ENCODE assay signal across 17 cellular contexts in genomic region chr2:54381293-54381692, GRCh38.
DNase-seq lines count a peak whose midpoint lies in the region; ATAC-seq and TF ChIP-seq lines count a peak whose summit lies in the region.
"Had no signal": no experiment of that assay in that cellular context is flagged by ENCODE, and none has a peak within 500 bp of the region (broad histone marks: within the 10 kb centered on the region; RNA-seq: fewer than 3 reads in every experiment).

No MANE protein-coding gene starts in this region.

- no peaks in the 10 kb centered on the region for H3K9me3 Mint-ChIP-seq in GM23338
- H3K9me3 Mint-ChIP-seq: CD8-positive, alpha-beta T cell had no signal

- no peak overlapping the region for H3K4me3 Mint-ChIP-seq in GM23338
- H3K4me3 Mint-ChIP-seq: CD8-positive, alpha-beta T cell had no signal

- no peaks in the 10 kb centered on the region for H3K79me2 ChIP-seq in GM23338 (replicated peaks; ENCODE audit: insufficient read depth)

- peak overlapping the region; percentile 44; the same call in 1 of the 2 replicates for H2AFZ ChIP-seq in GM23338

- H3K36me3 ChIP-seq in BLaER1: no peaks in the 10 kb centered on the region
- H3K36me3 ChIP-seq in GM23338 (ENCODE audit: insufficient read depth): no peaks in the 10 kb centered on the region
- no peaks in the 10 kb centered on the region for H3K36me3 ChIP-seq in lower lobe of right lung
- no peaks in the 10 kb centered on the region for H3K36me3 ChIP-seq in effector memory CD4-positive, alpha-beta T cell (ENCODE audit: control insufficient read depth, insufficient read depth, low read length)

- DNase-seq in GM23338 (ENCODE audit: low spot score) (no peak), caudate nucleus (lab: John Stamatoyannopoulos, UW) (no peak), lower lobe of right lung (no peak), EL (no peak), erythroblast (lab: John Stamatoyannopoulos, UW) (no peak)
- no peak for DNase-seq in effector memory CD4-positive, alpha-beta T cell
- DNase-seq in stimulated activated CD8-positive, alpha-beta memory T cell treated with anti-CD3 and anti-CD28 coated beads, Interleukin-4, amount 100 ng/mL, for 48 hours: no peak
- DNase-seq: ACHN; CD8-positive, alpha-beta T cell; COR-L47; DMS153; DMS79 treated with DMSO at 0.1 percent for 48 hours; GDM1; H7 had no signal

- H3K36me3 Mint-ChIP-seq in GM23338 (ENCODE audit: low read depth): no peaks in the 10 kb centered on the region
- H3K36me3 Mint-ChIP-seq: CD8-positive, alpha-beta T cell had no signal

- H3K9me2 ChIP-seq in GM23338 (ENCODE audit: insufficient read depth): 0 out of 2 replicates have a peak, but pooled peaks cover 2% of the 10 kb centered on the region

- TF ChIP-seq CTCF in GM23338 (conservative IDR thresholded peaks at IDR 0.05; ENCODE audit: low read depth in 2 of 2) (no peak), lower lobe of right lung (IDR thresholded peaks at IDR 0.05) (no peak)

- H3K4me1 Mint-ChIP-seq in GM23338: peaks cover 29% of the 10 kb centered on the region

- H3K4me2 ChIP-seq in BLaER1 (peak overlapping the region; percentile 56), GM23338 (no peak overlapping the region)

- H3K4me1 ChIP-seq in BLaER1 (peaks cover 23% of the 10 kb centered on the region), GM23338 (ENCODE audit: insufficient read depth) (no peaks in the 10 kb centered on the region), lower lobe of right lung (peaks cover 5% of the 10 kb centered on the region)
- H3K4me1 ChIP-seq in effector memory CD4-positive, alpha-beta T cell (ENCODE audit: control insufficient read depth, insufficient read depth, low read length, poor library complexity, severe bottlenecking): no peaks in the 10 kb centered on the region

- no peak overlapping the region for H3K9ac ChIP-seq in BLaER1

- H3K4me3 ChIP-seq in BLaER1 (no peak overlapping the region), GM23338 (no peak overlapping the region), lower lobe of right lung (no peak overlapping the region)
- H3K4me3 ChIP-seq in effector memory CD4-positive, alpha-beta T cell (ENCODE audit: insufficient read depth, low read depth, low read length, poor library complexity, severe bottlenecking): no peak overlapping the region

- H4K20me1 ChIP-seq in BLaER1 (no peaks in the 10 kb centered on the region), GM23338 (replicated peaks; ENCODE audit: insufficient read depth) (no peaks in the 10 kb centered on the region)

- no peaks in the 10 kb centered on the region for H3F3A ChIP-seq in GM23338 (replicated peaks; ENCODE audit: low read depth)

- no peak for ATAC-seq in GM23338
- no peak for ATAC-seq in lower lobe of right lung
- ATAC-seq: CD8-positive, alpha-beta T cell had no signal

- no peak overlapping the region for H3K27ac Mint-ChIP-seq in GM23338
- H3K27ac Mint-ChIP-seq: CD8-positive, alpha-beta T cell had no signal

- intact Hi-C loops in lower lobe of right lung (cut with DNase I): no loop called here

- no peak overlapping the region for H3K27ac ChIP-seq in BLaER1
- H3K27ac ChIP-seq in GM23338 (ENCODE audit: low read depth): no peak overlapping the region
- H3K27ac ChIP-seq in caudate nucleus (ENCODE audit: low read depth, low read length): peak overlapping the region; percentile 4
- peak overlapping the region; percentile 55 for H3K27ac ChIP-seq in lower lobe of right lung
- no peak overlapping the region for H3K27ac ChIP-seq in effector memory CD4-positive, alpha-beta T cell (ENCODE audit: insufficient read depth, low read length, poor library complexity, severe bottlenecking)
- H3K27ac ChIP-seq: C4-2B, HL-60 had no signal

- H3K27me3 ChIP-seq in BLaER1 (no peaks in the 10 kb centered on the region), GM23338 (ENCODE audit: insufficient read depth) (no peaks in the 10 kb centered on the region), lower lobe of right lung (ENCODE audit: low read depth) (no peaks in the 10 kb centered on the region)
- no peaks in the 10 kb centered on the region for H3K27me3 ChIP-seq in effector memory CD4-positive, alpha-beta T cell (replicated peaks; ENCODE audit: control insufficient read depth, insufficient read depth, low read length, poor library complexity, severe bottlenecking)

- TF ChIP-seq POLR2A in erythroblast (IDR thresholded peaks at IDR 0.05; ENCODE audit: low read length): no peak

- H3K9me3 ChIP-seq in BLaER1 (no peaks in the 10 kb centered on the region), lower lobe of right lung (no peaks in the 10 kb centered on the region)
- H3K9me3 ChIP-seq in effector memory CD4-positive, alpha-beta T cell (ENCODE audit: control insufficient read depth, low read length): no peaks in the 10 kb centered on the region

- H3K27me3 Mint-ChIP-seq in GM23338 (ENCODE audit: insufficient read depth, low read depth, poor library complexity): peaks cover 8% of the 10 kb centered on the region

TF ChIP-seq in GM23338, 12 proteins besides CTCF, POLR2A, EP300 and RAD21:
- TF ChIP-seq EZH2phosphoT487 (IDR thresholded peaks at IDR 0.05; ENCODE audit: unreplicated experiment) (no peak), REST (IDR thresholded peaks at IDR 0.05; ENCODE audit: unreplicated experiment) (no peak)

Comparison
In these comparisons a context has a peak if more than half of its experiments do, and no peak if none do; other contexts are left out.
1. H3K27ac ChIP-seq: peak in caudate nucleus (single experiment) and lower lobe of right lung (single experiment); none in BLaER1 (single experiment), GM23338 (single experiment) and effector memory CD4-positive, alpha-beta T cell (single experiment).